In the genomic region with DNA sequence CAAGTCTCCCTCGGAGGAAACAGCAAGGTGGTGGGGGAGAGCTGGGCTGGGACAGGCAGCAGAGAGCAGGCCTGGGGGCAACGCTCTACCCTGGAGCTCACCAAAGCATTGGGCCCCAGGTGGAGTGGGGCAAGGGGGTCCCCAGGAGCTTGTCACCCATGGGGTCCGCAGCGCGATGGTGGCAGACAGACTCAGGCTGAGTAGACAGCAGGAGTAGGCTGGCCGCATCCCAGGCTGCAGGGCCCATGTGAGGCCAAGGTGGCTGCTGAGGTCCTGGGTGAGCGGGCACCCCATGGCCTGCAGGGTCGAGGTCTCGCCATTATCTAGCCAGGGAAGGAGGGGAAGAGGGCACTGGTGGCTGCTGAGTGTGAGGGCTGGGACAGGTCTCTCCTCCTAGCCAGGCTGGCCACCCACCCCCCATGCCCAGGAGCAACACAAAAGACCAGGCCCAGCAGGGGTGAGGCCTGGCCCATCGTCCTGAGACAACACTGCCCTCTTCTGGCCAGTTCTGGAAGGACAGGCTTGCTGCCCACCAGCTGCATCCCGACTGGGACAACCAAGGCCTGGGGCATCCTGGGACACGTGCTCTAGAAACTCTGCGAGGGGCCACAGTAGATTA, we compare ENCODE assay signal across 1 cellular context.
TF ChIP-seq lines count a peak whose summit lies in the region.

No MANE protein-coding gene starts in this region.

TF ChIP-seq in GM12878, 131 proteins besides CTCF, POLR2A, EP300 and RAD21 (continued from another document):
- peak; percentile 89 for TF ChIP-seq SMC3 (IDR thresholded peaks at IDR 0.05; ENCODE audit: borderline replicate concordance, low read length)
- 0 out of 2 replicates have a peak, but pooled peaks have one; percentile 38 for TF ChIP-seq YY1 (IDR thresholded peaks at IDR 0.05; ENCODE audit: low read depth, low read length)
